Comparison of ENCODE assay signal across 8 cellular contexts in the genomic region with DNA sequence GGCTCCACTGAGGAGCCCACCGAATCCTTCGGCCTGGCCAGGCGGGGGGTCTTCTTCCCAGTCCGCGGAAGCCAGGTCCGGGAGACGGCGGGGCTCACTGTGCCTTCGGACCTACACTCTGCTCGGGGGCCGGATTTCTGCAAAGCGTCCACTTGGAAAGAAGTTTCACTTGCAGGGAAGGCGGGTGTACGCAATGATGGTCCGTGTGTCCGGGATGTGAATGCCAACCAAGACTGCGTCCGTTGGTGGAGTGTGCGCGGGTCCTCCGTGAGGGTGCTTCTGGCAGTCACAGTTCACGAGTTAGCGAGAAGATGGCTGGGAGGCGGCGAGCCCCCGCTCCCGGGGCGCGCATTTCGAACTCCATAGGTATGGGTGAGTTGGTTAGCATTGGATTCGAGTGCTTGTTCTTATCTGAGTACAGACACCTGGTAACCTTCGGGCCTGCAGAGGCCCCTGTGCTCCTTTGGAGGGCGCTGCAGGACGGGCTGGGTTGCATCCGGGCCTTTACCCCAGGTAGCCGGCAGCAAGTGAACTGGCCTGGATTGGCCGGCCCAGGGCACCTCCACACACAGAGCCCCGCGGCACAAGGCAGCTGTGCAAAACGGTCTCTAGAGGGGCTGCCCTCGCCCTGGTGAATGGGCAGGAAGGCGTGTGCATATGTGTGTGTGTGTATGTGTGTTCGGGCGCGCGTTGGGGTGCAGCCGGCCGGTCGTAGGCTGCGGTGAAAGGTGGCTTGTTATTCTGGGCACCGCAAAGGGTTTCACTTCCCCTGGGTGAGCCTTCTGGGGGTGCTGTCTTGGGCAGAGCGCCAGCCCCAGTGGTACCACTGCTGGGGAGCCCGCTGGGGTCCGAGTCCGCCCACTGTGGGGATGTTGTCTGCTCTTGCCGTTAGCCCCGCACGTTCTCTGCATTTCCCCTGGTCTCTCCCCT. TPM values are rescaled to one million over a fixed set of nuclear protein-coding genes. Genes with fewer than 3 reads are reported as not detected.
A peak's percentile ranks its signal among the peaks of the same experiment; 100 is the strongest.
DNase-seq lines count a peak whose midpoint lies in the region; ATAC-seq, FAIRE-seq and TF ChIP-seq lines count a peak whose summit lies in the region.

No MANE protein-coding gene starts in this region.

- no peaks in the 10 kb centered on the region for H3K36me3 ChIP-seq in ascending aorta

- ATAC-seq in HG02943 (IDR thresholded peaks at IDR 0.05; ENCODE audit: low read depth, unreplicated experiment), result peak; percentile 78

- DNase-seq in GM18507 (ENCODE audit: extremely low spot score, insufficient read length, low read depth) (peak; percentile 51), SHP77 treated with DMSO at 0.1 percent for 48 hours (lab: John Stamatoyannopoulos, UW) (peak; percentile 24), ascending aorta (ENCODE audit: low spot score in 2 of 2) (peak in 1 of 2 donors; percentile 80), iPS-NIHi7 (ENCODE audit: extremely low spot score) (peak; percentile 88), NCI-H1436 (lab: John Stamatoyannopoulos, UW) (no peak), NCI-H2081 (lab: John Stamatoyannopoulos, UW) (no peak)
- peak; percentile 68 to 73 for DNase-seq in stimulated activated CD4-positive, alpha-beta T cell treated with anti-CD3 and anti-CD28 coated beads, Interleukin-2, amount 100 ng/mL, for 24 hours

- H3K9me3 ChIP-seq in ascending aorta, result no peaks in the 10 kb centered on the region

- peaks cover 3 to 4% of the 10 kb centered on the region in 2 donors for H3K4me1 ChIP-seq in ascending aorta

- H3K27ac ChIP-seq in ascending aorta, result peak overlapping the region; percentile 56 to 60

- peak in 2 of 3 experiments; percentile 34 to 41 for TF ChIP-seq CTCF in ascending aorta (IDR thresholded peaks at IDR 0.05)

- intact Hi-C loops in ascending aorta (cut with DNase I), result loop anchor here (2.0 to 5.0 kb wide), 6 partner anchors 15 to 383 kb away; a partner anchor contains a TSS

- peak overlapping the region; percentile 73 to 82 for H3K4me3 ChIP-seq in ascending aorta

- FAIRE-seq in GM18507 (lab: Jason Lieb, UNC), result peak; percentile 76

- no peaks in the 10 kb centered on the region for H3K27me3 ChIP-seq in ascending aorta

RNA-seq across cellular contexts. Expression of a gene that starts 13.3 kb away (rescaled TPM):
- 40.1 TPM for total RNA-seq in ascending aorta

Comparison
In these comparisons a context has a peak if more than half of its experiments do, and no peak if none do; other contexts are left out.
1. DNase-seq: peak in GM18507 (single experiment), SHP77 treated with DMSO at 0.1 percent for 48 hours (single experiment), iPS-NIHi7 (single experiment) and stimulated activated CD4-positive, alpha-beta T cell treated with anti-CD3 and anti-CD28 coated beads, Interleukin-2, amount 100 ng/mL, for 24 hours (2 of 2); none in NCI-H1436 (single experiment) and NCI-H2081 (0 of 2).